8 cellular contexts compared by ENCODE assay signal in the genomic region with DNA sequence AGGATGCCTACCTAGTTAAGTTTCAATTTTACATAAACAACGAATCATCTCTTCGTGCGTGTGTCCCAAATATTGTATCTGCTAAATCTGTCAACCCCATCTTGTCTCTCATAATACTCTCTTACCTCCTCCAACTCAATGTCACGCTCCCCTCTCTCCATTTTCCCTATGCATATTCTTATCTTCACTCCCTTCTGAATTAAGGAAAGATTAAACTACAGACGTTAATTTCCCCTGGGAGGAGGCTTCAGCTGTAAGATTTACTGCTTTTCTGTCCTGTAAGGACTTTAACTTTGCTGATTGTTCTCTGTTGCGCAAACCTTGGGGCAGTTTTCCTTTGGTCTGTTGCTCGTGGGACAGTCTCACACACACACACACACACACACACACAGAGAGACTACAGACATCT. TPM values are rescaled to one million over a fixed set of nuclear protein-coding genes. Genes with fewer than 3 reads are reported as not detected.
DNase-seq lines count a peak whose midpoint lies in the region; ATAC-seq, FAIRE-seq and TF ChIP-seq lines count a peak whose summit lies in the region.

No MANE protein-coding gene starts in this region.

- peak overlapping the region; percentile 97 to 99 for H3K4me3 Mint-ChIP-seq in effector memory CD8-positive, alpha-beta T cell

- ATAC-seq in GM18868 (IDR thresholded peaks at IDR 0.05; ENCODE audit: unreplicated experiment) (peak; percentile 30), HG02763 (IDR thresholded peaks at IDR 0.05; ENCODE audit: unreplicated experiment) (no peak)
- peak; percentile 31 for ATAC-seq in effector memory CD8-positive, alpha-beta T cell (replicated peaks)

- FAIRE-seq in GM19239 (lab: Jason Lieb, UNC) = no peak

- H3K9me3 ChIP-seq in mucosa of stomach (ENCODE audit: control insufficient read depth, low read length) = no peaks in the 10 kb centered on the region

- DNase-seq in AG09309 (ENCODE audit: low read depth) (peak; percentile 1), RPMI7951 (ENCODE audit: low read depth) (peak; percentile 45), inferior parietal cortex (ENCODE audit: extremely low spot score) (no peak), GM19239 (ENCODE audit: insufficient read length, low spot score) (no peak)
- DNase-seq in effector memory CD8-positive, alpha-beta T cell = no peak

- peak overlapping the region; percentile 97 to 98 for H3K27ac Mint-ChIP-seq in effector memory CD8-positive, alpha-beta T cell

- H3K36me3 ChIP-seq in mucosa of stomach (ENCODE audit: control insufficient read depth, insufficient read depth, low read length) = no peaks in the 10 kb centered on the region

- peak overlapping the region; percentile 70 for H3K4me3 ChIP-seq in AG09309 (ENCODE audit: control insufficient read depth, low read depth, low read length)
- H3K4me3 ChIP-seq in mucosa of stomach (ENCODE audit: low read length) = peak overlapping the region; percentile 67

- no peaks in the 10 kb centered on the region for H3K9me3 Mint-ChIP-seq in effector memory CD8-positive, alpha-beta T cell

- peak overlapping the region; percentile 81 for H3K9ac ChIP-seq in mucosa of stomach (ENCODE audit: low read length)

- peaks cover 11 to 21% of the 10 kb centered on the region in 2 donors for H3K4me1 Mint-ChIP-seq in effector memory CD8-positive, alpha-beta T cell (ENCODE audit: low read depth in 2 of 2)

- H3K4me1 ChIP-seq in mucosa of stomach (ENCODE audit: control insufficient read depth, insufficient read depth, low read length) = no peaks in the 10 kb centered on the region

- peaks cover 16% of the 10 kb centered on the region for H3K36me3 Mint-ChIP-seq in effector memory CD8-positive, alpha-beta T cell (ENCODE audit: insufficient read depth)

- H3K27me3 ChIP-seq in mucosa of stomach (ENCODE audit: control insufficient read depth, insufficient read depth, low read length) = no peaks in the 10 kb centered on the region

- no peak for TF ChIP-seq CTCF in AG09309 (IDR thresholded peaks at IDR 0.05; ENCODE audit: control insufficient read depth, insufficient read depth, low read depth, low read length, missing control alignments)

- H3K27me3 Mint-ChIP-seq in effector memory CD8-positive, alpha-beta T cell = no peaks in the 10 kb centered on the region

RNA-seq across cellular contexts. Expression of gene ABCB7, which starts 0.5 kb away (rescaled TPM):
- 43.1 and 50.1 TPM in 2 replicates for total RNA-seq in RPMI7951 (2014; rRNA removed; shearing (Covaris generic))

Comparison
In these comparisons a context has a peak if more than half of its experiments do, and no peak if none do; other contexts are left out.
1. DNase-seq: peak in AG09309 (single experiment) and RPMI7951 (single experiment); none in effector memory CD8-positive, alpha-beta T cell (0 of 3), inferior parietal cortex (single experiment) and GM19239 (single experiment).